In genomic region chr15:60774829-60775228, GRCh38 we compare ENCODE assay signal across 14 cellular contexts.
"Had no signal": no experiment of that assay in that cellular context is flagged by ENCODE, and none has a peak within 500 bp of the region (broad histone marks: within the 10 kb centered on the region; RNA-seq: fewer than 3 reads in every experiment).

No MANE protein-coding gene starts in this region.

- H3K27ac Mint-ChIP-seq: natural killer cell had no signal

- DNase-seq: activated CD8-positive, alpha-beta memory T cell treated with anti-CD3 and anti-CD28 coated beads for 24 hours; activated gamma-delta T cell treated with Interleukin-2 at 50 U/mL for 16 hours; effector CD4-positive, alpha-beta T cell; foreskin melanocyte; mesendoderm; natural killer cell; stimulated activated CD4-positive, alpha-beta T cell treated with anti-CD3 and anti-CD28 coated beads, Interleukin-12 subunit alpha, Interleukin-12 subunit beta, amount 100 ng/mL, for 4 hours; stomach; T-helper 9 cell; testis; upper lobe of left lung had no signal

- H3K9me3 Mint-ChIP-seq: natural killer cell had no signal

- H3K27me3 ChIP-seq: neutrophil, stomach, testis, upper lobe of left lung had no signal

- H3K9ac ChIP-seq: parathyroid adenoma had no signal

- H3K4me1 ChIP-seq: parathyroid adenoma, testis, upper lobe of left lung had no signal

- H3K79me2 ChIP-seq: parathyroid adenoma had no signal

- H3K27ac ChIP-seq: coronary artery, neutrophil, parathyroid adenoma, stomach, testis, upper lobe of left lung had no signal

- H3K9me3 ChIP-seq: neutrophil, stomach, testis, upper lobe of left lung had no signal

- H3K4me3 ChIP-seq: coronary artery, stomach, testis, upper lobe of left lung had no signal

- ATAC-seq: natural killer cell had no signal

- H3K4me3 Mint-ChIP-seq: natural killer cell had no signal

- H3K36me3 ChIP-seq: neutrophil, stomach, upper lobe of left lung had no signal

- H2AFZ ChIP-seq: parathyroid adenoma had no signal

- H3K36me3 Mint-ChIP-seq: natural killer cell had no signal

- H3K4me1 Mint-ChIP-seq: natural killer cell had no signal
